Comparison of ENCODE assay signal across 8 cellular contexts in genomic region chr20:38805502-38805957, GRCh38. TPM values are rescaled to one million over a fixed set of nuclear protein-coding genes. Genes with fewer than 3 reads are reported as not detected.
A peak's percentile ranks its signal among the peaks of the same experiment; 100 is the strongest.
DNase-seq lines count a peak whose midpoint lies in the region; ATAC-seq lines count a peak whose summit lies in the region.

Gene PPP1R16B, plus strand, starts transcription at chr20:38805697. Its CDS starts 30,229 bp downstream, at chr20:38835926.

- no peak within 1 kb of the TSS for H3K27ac ChIP-seq in iPS DF 6.9 (ENCODE audit: low read length)

- no peak within 1 kb of the TSS for H3K9ac ChIP-seq in adipocyte (ENCODE audit: low read length)

- peak; percentile 62 for DNase-seq in NCI-H82 (lab: John Stamatoyannopoulos, UW)
- no peak for DNase-seq in NCI-H82 treated with DMSO at 0.1 percent for 48 hours (lab: John Stamatoyannopoulos, UW; ENCODE audit: unreplicated experiment)
- DNase-seq in adipocyte (ENCODE audit: low read depth), result peak; percentile 48
- no peak for DNase-seq in iPS DF 6.9 (ENCODE audit: low read depth, low spot score)
- no peak for DNase-seq in skeletal muscle cell (ENCODE audit: low read depth)
- no peak for DNase-seq in HT-29 (ENCODE audit: low spot score)

- H3K36me3 ChIP-seq in adipocyte (ENCODE audit: control insufficient read depth, insufficient read depth, low read length, severe bottlenecking) (no peaks in the 10 kb centered on the region), iPS DF 6.9 (ENCODE audit: control insufficient read depth, insufficient read depth, low read length) (no peaks in the 10 kb centered on the region)

- H3K4me3 ChIP-seq in adipocyte (ENCODE audit: low read length), result peak within 1 kb of the TSS; percentile 58
- H3K4me3 ChIP-seq in iPS DF 6.9 (ENCODE audit: low read length), result peak within 1 kb of the TSS; percentile 76
- peak within 1 kb of the TSS; percentile 45 for H3K4me3 ChIP-seq in skeletal muscle cell (ENCODE audit: low read depth, low read length)

- H3K4me1 ChIP-seq in adipocyte (ENCODE audit: control insufficient read depth, insufficient read depth, low read length) (no peaks in the 10 kb centered on the region), iPS DF 6.9 (ENCODE audit: control insufficient read depth, insufficient read depth, low read length) (peaks cover 1% of the 10 kb centered on the region; the same call in 1 of the 2 replicates)

- H3K27me3 ChIP-seq in adipocyte (replicated peaks; ENCODE audit: control insufficient read depth, insufficient read depth, low read length), result peaks cover 38% of the 10 kb centered on the region
- H3K27me3 ChIP-seq in iPS DF 6.9 (ENCODE audit: control insufficient read depth, insufficient read depth, low read length), result no peaks in the 10 kb centered on the region

- intact Hi-C loops in T-helper 1 cell treated with Interleukin-12 subunit alpha and Interleukin-12 subunit beta and Interleukin-4 antibody, amounts not matched to agents 30 ng/mL and 1 ng/mL, for 36 hours (cut with micrococcal nuclease), result loop anchor here (1.0 to 10.0 kb wide), 9 partner anchors 37 to 331 kb away; partner anchors contain the start of genes ACTR5, DHX35, FAM83D and RALGAPB

- no CpG with 5 or more reads among the region's 40 CpGs for WGBS in iPS DF 6.9 (ENCODE audit: insufficient coverage, insufficient read length)

- peak; percentile 56 for ATAC-seq in HG03342 (IDR thresholded peaks at IDR 0.05; ENCODE audit: unreplicated experiment)

- no peaks in the 10 kb centered on the region for H3K9me3 ChIP-seq in adipocyte (ENCODE audit: control insufficient read depth, low read length)
- H3K9me3 ChIP-seq in iPS DF 6.9 (ENCODE audit: control insufficient read depth, insufficient read depth, low read length), result no peaks in the 10 kb centered on the region

RNA-seq across cellular contexts. Expression of gene PPP1R16B, which starts in this region (rescaled TPM):
- 102 and 104 TPM in 2 replicates for total RNA-seq in T-helper 1 cell treated with Interleukin-12 subunit alpha and Interleukin-12 subunit beta and Interleukin-4 antibody, amounts not matched to agents 30 ng/mL and 1 ng/mL, for 36 hours
- total RNA-seq in HT-29 (2014; rRNA removed; shearing (Covaris generic)), result not detected in 2 replicates

Comparison
In these comparisons a context has a peak if more than half of its experiments do, and no peak if none do; other contexts are left out.
1. RNA of gene PPP1R16B (total RNA-seq): 102 to 104 TPM in T-helper 1 cell treated with Interleukin-12 subunit alpha and Interleukin-12 subunit beta and Interleukin-4 antibody, amounts not matched to agents 30 ng/mL and 1 ng/mL, for 36 hours; not detected in HT-29; every median in the first group is over 100 times any median in the second.
2. DNase-seq: peak in NCI-H82 (single experiment) and adipocyte (single experiment); none in NCI-H82 treated with DMSO at 0.1 percent for 48 hours (single experiment), iPS DF 6.9 (single experiment), skeletal muscle cell (single experiment) and HT-29 (single experiment).
3. Peak in every context shown above with its lines, with median percentiles within 50 percentile points of each other: H3K4me3 ChIP-seq.